In genomic region chr17:1012823-1013728, GRCh38 we compare ENCODE assay signal across 18 cellular contexts.
"Had no signal": no experiment of that assay in that cellular context is flagged by ENCODE, and none has a peak within 500 bp of the region (broad histone marks: within the 10 kb centered on the region; RNA-seq: fewer than 3 reads in every experiment).

No MANE protein-coding gene starts in this region.

- DNase-seq: activated gamma-delta T cell treated with Interleukin-2 at 50 U/mL for 16 hours; activated T-cell treated with anti-CD3 and anti-CD28 coated beads, Interleukin-2, amount 50 U/mL, for 1 hour; adrenal gland; cortex of kidney; mesenchymal stem cell; stimulated activated CD4-positive, alpha-beta T cell treated with anti-CD3 and anti-CD28 coated beads, Interleukin-4, amount 100 ng/mL, for 4 hours; stomach; T-helper 1 cell; T-helper 9 cell; transverse colon had no signal

- H3K36me3 ChIP-seq: breast epithelium had no signal

- H3K4me3 ChIP-seq: adrenal gland, breast epithelium, gastroesophageal sphincter, heart left ventricle, stomach, suprapubic skin, transverse colon had no signal

- H3K9me3 ChIP-seq: adrenal gland, breast epithelium, gastroesophageal sphincter, heart left ventricle, stomach, suprapubic skin, transverse colon had no signal

- H3K27me3 ChIP-seq: adrenal gland, breast epithelium, gastroesophageal sphincter, heart left ventricle, stomach, suprapubic skin, transverse colon had no signal

- ATAC-seq: gastroesophageal sphincter, heart left ventricle, WTC11 had no signal

- H3K4me1 ChIP-seq: adrenal gland, breast epithelium, transverse colon had no signal

- H3K27ac ChIP-seq: adrenal gland, breast epithelium, epithelial cell of prostate, suprapubic skin, transverse colon had no signal

- FAIRE-seq: islet of Langerhans, urothelium cell line had no signal
